In the genomic region with DNA sequence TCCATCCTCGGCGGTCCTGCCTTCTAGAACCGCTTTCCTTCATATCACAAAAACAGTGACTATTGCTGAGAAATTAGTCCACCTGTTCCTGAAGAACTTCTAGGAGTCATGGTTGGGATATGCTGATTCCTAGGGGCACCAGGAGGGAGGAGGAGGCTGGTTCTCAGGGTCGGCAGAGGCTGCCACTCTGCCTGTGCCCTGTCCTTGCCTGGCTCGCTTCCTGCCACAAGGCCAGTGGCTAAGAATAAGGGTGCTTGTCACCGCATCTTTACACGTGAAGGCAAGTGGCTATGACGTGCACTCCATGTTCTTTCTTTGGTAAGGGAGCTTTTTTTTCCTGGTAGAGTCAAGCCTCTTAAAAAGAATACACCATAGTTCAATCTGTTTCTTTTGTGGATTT, we compare ENCODE assay signal across 26 cellular contexts.
"Had no signal": no experiment of that assay in that cellular context is flagged by ENCODE, and none has a peak within 500 bp of the region (broad histone marks: within the 10 kb centered on the region; RNA-seq: fewer than 3 reads in every experiment).

No MANE protein-coding gene starts in this region.

- H3K4me3 Mint-ChIP-seq: mesothelial cell of epicardium; naive thymus-derived CD8-positive, alpha-beta T cell; nephron progenitor cell; stimulated activated naive B cell treated with anti-CD40 and anti-IgM and Interleukin-4, amounts not matched to agents 10 μg/mL and 1 μg/mL and 100 μg/mL, for 72 hours; stimulated activated naive CD8-positive, alpha-beta T cell treated with anti-CD3 and anti-CD28 coated beads, Interleukin-15, Interleukin-2, amounts not matched to agents 100 ng/mL and 50 ng/mL, for 24 hours had no signal

- H3K27me3 Mint-ChIP-seq: naive thymus-derived CD8-positive, alpha-beta T cell; progenitor cell of endocrine pancreas; stimulated activated naive B cell treated with anti-CD40 and anti-IgM and Interleukin-4, amounts not matched to agents 10 μg/mL and 1 μg/mL and 100 μg/mL, for 72 hours; stimulated activated naive CD8-positive, alpha-beta T cell treated with anti-CD3 and anti-CD28 coated beads, Interleukin-15, Interleukin-2, amounts not matched to agents 100 ng/mL and 50 ng/mL, for 24 hours had no signal

- H3K4me3 ChIP-seq: esophagus muscularis mucosa, heart right ventricle, left lung, mucosa of descending colon, right atrium auricular region, skin epidermis, transverse colon, upper lobe of right lung, uterus had no signal

- H3K9me3 ChIP-seq: esophagus muscularis mucosa, heart right ventricle, left lung, mucosa of descending colon, neutrophil, right atrium auricular region, transverse colon, upper lobe of right lung, uterus had no signal

- H2AFZ ChIP-seq: parathyroid adenoma had no signal

- H3K27ac Mint-ChIP-seq: mesothelial cell of epicardium; progenitor cell of endocrine pancreas; stimulated activated naive B cell treated with anti-CD40 and anti-IgM and Interleukin-4, amounts not matched to agents 10 μg/mL and 1 μg/mL and 100 μg/mL, for 72 hours; stimulated activated naive CD8-positive, alpha-beta T cell treated with anti-CD3 and anti-CD28 coated beads, Interleukin-15, Interleukin-2, amounts not matched to agents 100 ng/mL and 50 ng/mL, for 24 hours had no signal

- H3K79me2 ChIP-seq: parathyroid adenoma had no signal

- H3K36me3 Mint-ChIP-seq: mesothelial cell of epicardium; naive thymus-derived CD8-positive, alpha-beta T cell; stimulated activated naive B cell treated with anti-CD40 and anti-IgM and Interleukin-4, amounts not matched to agents 10 μg/mL and 1 μg/mL and 100 μg/mL, for 72 hours had no signal

- H3K36me3 ChIP-seq: esophagus muscularis mucosa, heart right ventricle, left lung, neutrophil, right atrium auricular region, transverse colon, upper lobe of right lung, uterus had no signal

- H3K27me3 ChIP-seq: esophagus muscularis mucosa, foreskin keratinocyte, heart right ventricle, left lung, neutrophil, right atrium auricular region, transverse colon, upper lobe of right lung, uterus had no signal

- H3K4me1 ChIP-seq: heart right ventricle, left lung, parathyroid adenoma, right atrium auricular region, upper lobe of right lung, uterus had no signal

- H3K27ac ChIP-seq: esophagus muscularis mucosa, foreskin keratinocyte, heart right ventricle, left lung, neutrophil, parathyroid adenoma, right atrium auricular region, skin epidermis, transverse colon, upper lobe of right lung, uterus had no signal

- H3K4me1 Mint-ChIP-seq: mesothelial cell of epicardium, nephron progenitor cell had no signal

- ATAC-seq: foreskin keratinocyte; heart right ventricle; left cardiac atrium; left lung; mucosa of descending colon; naive thymus-derived CD8-positive, alpha-beta T cell; sciatic nerve; stimulated activated naive B cell treated with anti-CD40 and anti-IgM and Interleukin-4, amounts not matched to agents 10 μg/mL and 1 μg/mL and 100 μg/mL, for 72 hours; upper lobe of right lung had no signal

- DNase-seq: cortex of kidney; effector memory CD4-positive, alpha-beta T cell; foreskin keratinocyte; glutamatergic neuron; heart right ventricle; left cardiac atrium; left lung; mesenchymal stem cell; mucosa of descending colon; naive thymus-derived CD8-positive, alpha-beta T cell; nephron progenitor cell; stimulated activated CD4-positive, alpha-beta T cell treated with anti-CD3 and anti-CD28 coated beads, Interleukin-15, amount 100 ng/mL, for 24 hours; stimulated activated CD4-positive, alpha-beta T cell treated with anti-CD3 and anti-CD28 coated beads, Interleukin-2, amount 100 ng/mL, for 48 hours; stimulated activated naive B cell treated with anti-CD40 and anti-IgM and Interleukin-4, amounts not matched to agents 10 μg/mL and 1 μg/mL and 100 μg/mL, for 72 hours; transverse colon; upper lobe of right lung; uterus had no signal

- H3K9me3 Mint-ChIP-seq: mesothelial cell of epicardium; naive thymus-derived CD8-positive, alpha-beta T cell; nephron progenitor cell; stimulated activated naive B cell treated with anti-CD40 and anti-IgM and Interleukin-4, amounts not matched to agents 10 μg/mL and 1 μg/mL and 100 μg/mL, for 72 hours; stimulated activated naive CD8-positive, alpha-beta T cell treated with anti-CD3 and anti-CD28 coated beads, Interleukin-15, Interleukin-2, amounts not matched to agents 100 ng/mL and 50 ng/mL, for 24 hours had no signal

- H3K9ac ChIP-seq: parathyroid adenoma had no signal
